31 cellular contexts compared by ENCODE assay signal in the genomic region with DNA sequence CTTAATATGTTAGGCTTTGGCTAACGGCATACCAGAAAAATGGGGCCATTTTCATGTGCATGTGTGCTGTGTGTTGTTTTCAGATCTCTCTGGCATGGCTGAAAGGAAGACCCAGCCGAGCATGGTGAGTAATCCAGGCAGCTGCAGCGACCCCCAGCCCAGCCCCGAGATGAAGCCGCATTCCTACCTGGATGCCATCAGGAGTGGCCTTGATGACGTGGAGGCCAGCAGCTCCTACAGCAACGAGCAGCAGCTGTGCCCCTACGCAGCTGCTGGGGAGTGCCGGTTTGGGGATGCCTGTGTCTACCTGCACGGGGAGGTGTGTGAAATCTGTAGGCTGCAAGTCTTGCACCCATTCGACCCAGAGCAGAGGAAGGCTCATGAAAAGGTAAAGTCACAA. TPM values are rescaled to one million over a fixed set of nuclear protein-coding genes. Genes with fewer than 3 reads are reported as not detected.
"Had no signal": no experiment of that assay in that cellular context is flagged by ENCODE, and none has a peak within 500 bp of the region (broad histone marks: within the 10 kb centered on the region; RNA-seq: fewer than 3 reads in every experiment).

No MANE protein-coding gene starts in this region.

- H3K4me3 ChIP-seq: left ventricle myocardium inferior, lung, mucosa of descending colon, pancreas, prostate gland, spleen, suprapubic skin, thoracic aorta, tibial artery, uterus had no signal

- H3K9me3 Mint-ChIP-seq: natural killer cell treated with Interleukin-12 subunit alpha and Interleukin-12 subunit beta and Interleukin-15 and Interleukin-18, amount 100 ng/mL, for 72 hours; type B pancreatic cell had no signal

- H3K4me1 ChIP-seq: pancreas, prostate gland, spleen, suprapubic skin, tibial artery, uterus had no signal

- ATAC-seq: mucosa of descending colon; naive thymus-derived CD4-positive, alpha-beta T cell; natural killer cell treated with Interleukin-12 subunit alpha and Interleukin-12 subunit beta and Interleukin-15 and Interleukin-18, amount 100 ng/mL, for 72 hours; pancreas; right cardiac atrium; sciatic nerve; stimulated activated effector memory CD8-positive, alpha-beta T cell treated with anti-CD3 and anti-CD28 coated beads, Interleukin-12 subunit alpha, Interleukin-12 subunit beta, amount 100 ng/mL, for 72 hours had no signal

- H3K36me3 ChIP-seq: uterus had no signal

- H3K27ac Mint-ChIP-seq: immature natural killer cell; memory B cell; mesothelial cell of epicardium; natural killer cell treated with Interleukin-12 subunit alpha and Interleukin-12 subunit beta and Interleukin-15 and Interleukin-18, amount 100 ng/mL, for 72 hours; stimulated activated effector memory CD8-positive, alpha-beta T cell treated with anti-CD3 and anti-CD28 coated beads, Interleukin-12 subunit alpha, Interleukin-12 subunit beta, amount 100 ng/mL, for 72 hours; stimulated activated naive CD8-positive, alpha-beta T cell treated with anti-CD3 and anti-CD28 coated beads, Interleukin-15, Interleukin-2, amounts not matched to agents 100 ng/mL and 50 ng/mL, for 24 hours; type B pancreatic cell had no signal

- H3K27ac ChIP-seq: left ventricle myocardium inferior, pancreas, prostate gland, spleen, suprapubic skin, thoracic aorta, tibial artery, uterus had no signal

- DNase-seq: hypothalamus; immature natural killer cell; left ventricle myocardium inferior; mucosa of descending colon; naive thymus-derived CD4-positive, alpha-beta T cell; nucleus accumbens; pancreas; posterior cingulate gyrus; retina; right cardiac atrium; small intestine; spleen; stimulated activated CD4-positive, alpha-beta T cell treated with anti-CD3 and anti-CD28 coated beads, Interleukin-4, amount 100 ng/mL, for 24 hours; stimulated activated naive CD4-positive, alpha-beta T cell; tibial artery; uterus had no signal

- H3K9me3 ChIP-seq: mucosa of descending colon, pancreas, prostate gland, suprapubic skin, thoracic aorta, tibial artery had no signal

- FAIRE-seq: islet of Langerhans, pancreas, small intestine had no signal

- H3K4me1 Mint-ChIP-seq: memory B cell, mesothelial cell of epicardium had no signal

- H3K27me3 ChIP-seq: pancreas, spleen, suprapubic skin, tibial artery, uterus had no signal

- H3K27me3 Mint-ChIP-seq: memory B cell; naive thymus-derived CD4-positive, alpha-beta T cell; natural killer cell treated with Interleukin-12 subunit alpha and Interleukin-12 subunit beta and Interleukin-15 and Interleukin-18, amount 100 ng/mL, for 72 hours; stimulated activated naive CD8-positive, alpha-beta T cell treated with anti-CD3 and anti-CD28 coated beads, Interleukin-15, Interleukin-2, amounts not matched to agents 100 ng/mL and 50 ng/mL, for 24 hours; type B pancreatic cell had no signal

- H3K4me3 Mint-ChIP-seq: immature natural killer cell; memory B cell; mesothelial cell of epicardium; naive thymus-derived CD4-positive, alpha-beta T cell; natural killer cell treated with Interleukin-12 subunit alpha and Interleukin-12 subunit beta and Interleukin-15 and Interleukin-18, amount 100 ng/mL, for 72 hours; stimulated activated effector memory CD8-positive, alpha-beta T cell treated with anti-CD3 and anti-CD28 coated beads, Interleukin-12 subunit alpha, Interleukin-12 subunit beta, amount 100 ng/mL, for 72 hours; stimulated activated naive CD8-positive, alpha-beta T cell treated with anti-CD3 and anti-CD28 coated beads, Interleukin-15, Interleukin-2, amounts not matched to agents 100 ng/mL and 50 ng/mL, for 24 hours; type B pancreatic cell had no signal

RNA-seq across cellular contexts. Expression of gene MKRN2OS, which starts 26.7 kb away (rescaled TPM):
- total RNA-seq: myocyte; naive thymus-derived CD4-positive, alpha-beta T cell; natural killer cell treated with Interleukin-12 subunit alpha and Interleukin-12 subunit beta and Interleukin-15 and Interleukin-18, amount 100 ng/mL, for 72 hours; osteoblast; right cardiac atrium; sciatic nerve; spleen; subcutaneous adipose tissue; thoracic aorta; uterus had no signal
- polyA plus RNA-seq: immature natural killer cell; naive thymus-derived CD4-positive, alpha-beta T cell; spleen had no signal
